8 cellular contexts compared by ENCODE assay signal in the genomic region with DNA sequence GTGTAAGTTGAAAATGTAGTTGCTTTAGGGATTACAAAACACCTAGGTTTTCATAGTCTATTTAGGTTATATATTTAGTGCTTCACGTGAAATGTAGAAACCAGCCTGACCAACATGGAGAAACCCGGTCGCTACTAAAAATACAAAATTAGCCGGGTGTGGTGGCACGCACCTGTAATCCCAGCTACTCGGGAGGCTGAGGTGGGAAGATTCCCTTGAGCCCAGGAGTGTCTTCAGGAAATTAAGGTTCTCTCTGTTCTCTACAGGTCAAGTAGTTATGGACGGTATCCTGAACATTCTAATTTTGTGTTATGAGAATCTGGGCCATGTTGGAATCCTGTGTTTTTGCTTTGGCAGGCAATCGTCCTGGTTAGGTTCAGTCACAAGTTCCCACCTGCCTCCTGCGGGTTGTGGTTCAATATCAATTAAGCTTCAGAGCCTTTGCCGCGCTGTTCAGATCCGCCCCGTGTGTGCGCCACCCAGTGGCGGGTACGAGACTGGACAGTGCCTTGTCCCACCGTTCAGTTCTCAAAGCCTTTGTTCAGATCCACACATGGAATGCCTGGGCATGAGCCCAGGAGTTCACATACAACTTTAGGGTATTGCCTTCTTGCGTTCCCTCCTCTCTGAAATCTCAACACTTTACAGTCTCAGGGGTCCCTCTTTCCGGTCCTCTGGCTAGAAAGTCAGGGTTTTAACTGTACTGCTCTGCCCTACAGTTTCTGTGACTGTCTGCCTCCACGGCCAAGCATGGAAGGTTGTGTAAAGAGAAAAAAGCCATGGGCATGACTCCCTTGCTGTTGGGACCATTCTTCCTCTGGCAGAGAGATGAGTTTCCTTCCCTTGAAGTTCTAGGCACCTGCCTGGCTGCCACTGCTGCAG. TPM values are rescaled to one million over a fixed set of nuclear protein-coding genes. Genes with fewer than 3 reads are reported as not detected.
DNase-seq lines count a peak whose midpoint lies in the region; ATAC-seq and TF ChIP-seq lines count a peak whose summit lies in the region.

No MANE protein-coding gene starts in this region.

- H3K4me3 ChIP-seq in lower lobe of right lung, result no peak overlapping the region

- ATAC-seq in HG03280 (IDR thresholded peaks at IDR 0.05; ENCODE audit: unreplicated experiment), result peak; percentile 78
- peak; percentile 92 for ATAC-seq in lower lobe of right lung
- ATAC-seq in GM18520 (IDR thresholded peaks at IDR 0.05; ENCODE audit: unreplicated experiment), result no peak

- DNase-seq in NCI-H526 (lab: John Stamatoyannopoulos, UW), result peak; percentile 70 to 91
- peak; percentile 42 to 52 for DNase-seq in activated CD4-positive, alpha-beta T cell treated with anti-CD3 and anti-CD28 coated beads, Interleukin-2, amount 50 U/mL, for 24 hours (ENCODE audit: low read depth in 1 of 2, low spot score in 1 of 2)
- DNase-seq in dermis microvascular lymphatic vessel endothelial cell (ENCODE audit: low read depth in 2 of 2), result peak; percentile 46 to 67
- DNase-seq in lower lobe of right lung, result peak; percentile 75
- peak; percentile 46 to 54 (median 48) for DNase-seq in stimulated activated CD4-positive, alpha-beta T cell treated with anti-CD3 and anti-CD28 coated beads, TNF-alpha, amount 100 ng/mL, for 48 hours (ENCODE audit: low read depth in 3 of 3)

- H3K9me3 ChIP-seq in lower lobe of right lung, result no peaks in the 10 kb centered on the region

- peaks cover 5% of the 10 kb centered on the region for H3K36me3 ChIP-seq in lower lobe of right lung

- peaks cover 7% of the 10 kb centered on the region for H3K4me1 ChIP-seq in lower lobe of right lung

- peak; percentile 71 for TF ChIP-seq CTCF in GM12801 (IDR thresholded peaks at IDR 0.05; ENCODE audit: extremely low read depth, insufficient read length)
- peak; percentile 91 for TF ChIP-seq CTCF in lower lobe of right lung (IDR thresholded peaks at IDR 0.05)

- H3K27ac ChIP-seq in lower lobe of right lung, result no peak overlapping the region

- intact Hi-C loops in lower lobe of right lung (cut with DNase I), result no loop called here

- peaks cover 13% of the 10 kb centered on the region for H3K27me3 ChIP-seq in lower lobe of right lung (ENCODE audit: low read depth)

RNA-seq across cellular contexts. Expression of gene HEATR6, which starts 41.7 kb away (rescaled TPM):
- total RNA-seq in dermis microvascular lymphatic vessel endothelial cell (4.6 and 5.3 TPM in 2 replicates), lower lobe of right lung (28.2 TPM)
